Comparison of ENCODE assay signal across 13 cellular contexts in genomic region chr16:18802755-18803218, GRCh38. TPM values are rescaled to one million over a fixed set of nuclear protein-coding genes. Genes with fewer than 3 reads are reported as not detected.
DNase-seq lines count a peak whose midpoint lies in the region; ATAC-seq, FAIRE-seq and TF ChIP-seq lines count a peak whose summit lies in the region.
"Had no signal": no experiment of that assay in that cellular context is flagged by ENCODE, and none has a peak within 500 bp of the region (broad histone marks: within the 10 kb centered on the region; RNA-seq: fewer than 3 reads in every experiment).

No MANE protein-coding gene starts in this region.

- no peak overlapping the region for H2AFZ ChIP-seq in HepG2 (ENCODE audit: low read length)

- H4K20me1 ChIP-seq in HepG2 (ENCODE audit: insufficient read depth, low read length), result peaks cover 22% of the 10 kb centered on the region

- TF ChIP-seq CTCF in HepG2 (CRISPR knock-in tag; IDR thresholded peaks at IDR 0.05), result no peak
- no peak for TF ChIP-seq CTCF in right lobe of liver (IDR thresholded peaks at IDR 0.05)
- TF ChIP-seq CTCF in type B pancreatic cell (conservative IDR thresholded peaks at IDR 0.05), result no peak
- TF ChIP-seq CTCF in upper lobe of right lung (IDR thresholded peaks at IDR 0.05), result no peak

- peak overlapping the region; percentile 98 for H3K27ac Mint-ChIP-seq in activated CD4-positive, alpha-beta memory T cell treated with anti-CD3 and anti-CD28 coated beads, Interleukin-2, amount 10 ng/mL, durations not matched to agents 7 days and 5 days
- no peak overlapping the region for H3K27ac Mint-ChIP-seq in memory B cell
- H3K27ac Mint-ChIP-seq in type B pancreatic cell, result peak overlapping the region; percentile 97

- no peak overlapping the region; a peak in 1 of 6 replicates for H3K4me3 ChIP-seq in HepG2 (replicated peaks in 1 of 3; ENCODE audit: insufficient read depth in 1 of 3, low read depth in 2 of 3, low read length in 3 of 3)
- no peak overlapping the region for H3K4me3 ChIP-seq in right lobe of liver
- H3K4me3 ChIP-seq in upper lobe of right lung, result no peak overlapping the region

- peak overlapping the region; percentile 28 for H3K27ac ChIP-seq in HepG2 (ENCODE audit: extremely low read length, insufficient read depth, low read length)
- no peak overlapping the region for H3K27ac ChIP-seq in right lobe of liver
- no peak overlapping the region for H3K27ac ChIP-seq in upper lobe of right lung

- H3K36me3 Mint-ChIP-seq in activated CD4-positive, alpha-beta memory T cell treated with anti-CD3 and anti-CD28 coated beads, Interleukin-2, amount 10 ng/mL, durations not matched to agents 7 days and 5 days (ENCODE audit: low read depth), result peaks cover 64% of the 10 kb centered on the region
- H3K36me3 Mint-ChIP-seq in memory B cell (peaks cover 2% of the 10 kb centered on the region), type B pancreatic cell (peaks cover 7% of the 10 kb centered on the region)

- no peaks in the 10 kb centered on the region for H3K9me3 Mint-ChIP-seq in activated CD4-positive, alpha-beta memory T cell treated with anti-CD3 and anti-CD28 coated beads, Interleukin-2, amount 10 ng/mL, durations not matched to agents 7 days and 5 days
- no peaks in the 10 kb centered on the region for H3K9me3 Mint-ChIP-seq in memory B cell
- H3K9me3 Mint-ChIP-seq in type B pancreatic cell, result no peaks in the 10 kb centered on the region

- CTCF ChIA-PET in HepG2 (lab: Yijun Ruan, JAX; ENCODE audit: low intra/inter-chr PET ratio, low total read pairs), result no interaction called here
- CTCF ChIA-PET in activated CD4-positive, alpha-beta memory T cell treated with anti-CD3 and anti-CD28 coated beads, Interleukin-2, amount 10 ng/mL, durations not matched to agents 7 days and 5 days (lab: Charles Lee), result interaction anchor here (0.8 to 9.0 kb wide), 9 partner anchors 15 to 128 kb away, joined by 3 to 144 read pairs (median 8); partner anchors contain the start of gene RPS15A

- no peak for TF ChIP-seq POLR2A in HepG2 (IDR thresholded peaks at IDR 0.05; ENCODE audit: insufficient read depth in 1 of 2, low read depth in 2 of 2, low read length in 2 of 2)
- TF ChIP-seq POLR2A in right lobe of liver (IDR thresholded peaks at IDR 0.05), result no peak

- DNase-seq in HepG2 (ENCODE audit: low spot score) (no peak), right lobe of liver (no peak), memory B cell (ENCODE audit: low spot score in 2 of 2) (no peak), type B pancreatic cell (ENCODE audit: extremely low spot score, unreplicated experiment) (no peak), NCI-H1105 treated with DMSO at 0.1 percent for 48 hours (lab: John Stamatoyannopoulos, UW) (no peak), NOMO-1 (lab: John Stamatoyannopoulos, UW; ENCODE audit: unreplicated experiment in 2 of 2) (no peak), upper lobe of right lung (no peak)
- no peak for DNase-seq in activated CD4-positive, alpha-beta memory T cell treated with anti-CD3 and anti-CD28 coated beads, Interleukin-2, amount 10 ng/mL, durations not matched to agents 7 days and 5 days
- DNase-seq: activated CD4-positive, alpha-beta T cell treated with anti-CD3 and anti-CD28 coated beads for 4 hours; kidney glomerular epithelial cell; NCI-H2081 treated with DMSO at 0.1 percent for 48 hours; SIG-M5 had no signal

- no peak for FAIRE-seq in HepG2 (lab: Jason Lieb, UNC)
- FAIRE-seq: bronchial epithelial cell had no signal

- no peaks in the 10 kb centered on the region for H3K9me3 ChIP-seq in HepG2 (ENCODE audit: low read length)
- no peaks in the 10 kb centered on the region for H3K9me3 ChIP-seq in right lobe of liver
- H3K9me3 ChIP-seq in upper lobe of right lung, result no peaks in the 10 kb centered on the region

- TF ChIP-seq EP300 in HepG2 (IDR thresholded peaks at IDR 0.05; ENCODE audit: low read depth in 2 of 2, low read length in 2 of 2) (no peak), HepG2 (CRISPR knock-in tag; IDR thresholded peaks at IDR 0.05; ENCODE audit: borderline replicate concordance) (no peak)

- in situ Hi-C loops in HepG2 (cut with HindIII; ENCODE audit: extremely low pct_ligation_motif_present, low pct_unique_long_range_greater_than_20kb), result no loop called here

- H3K79me2 ChIP-seq in HepG2 (ENCODE audit: insufficient read depth, low read length), result peaks cover 35% of the 10 kb centered on the region

- H3K4me1 Mint-ChIP-seq in activated CD4-positive, alpha-beta memory T cell treated with anti-CD3 and anti-CD28 coated beads, Interleukin-2, amount 10 ng/mL, durations not matched to agents 7 days and 5 days, result peaks cover 74% of the 10 kb centered on the region
- H3K4me1 Mint-ChIP-seq in memory B cell (peaks cover 15% of the 10 kb centered on the region), type B pancreatic cell (ENCODE audit: unreplicated experiment) (peaks cover 25% of the 10 kb centered on the region)

- H3K36me3 ChIP-seq in HepG2 (replicated peaks in 1 of 2; ENCODE audit: control insufficient read depth in 1 of 2, insufficient read depth in 2 of 2, low read length in 2 of 2) (peaks cover 0 to 10% of the 10 kb centered on the region in 2 experiments; a peak in 3 of 5 replicates), right lobe of liver (peaks cover 0 to 6% (median under 1%) of the 10 kb centered on the region in 4 donors), upper lobe of right lung (peaks cover 13% of the 10 kb centered on the region)

- H3K27me3 ChIP-seq in HepG2 (ENCODE audit: control insufficient read depth in 1 of 2, insufficient read depth in 2 of 2, low read length in 2 of 2) (no peaks in the 10 kb centered on the region; a peak in 1 of 5 replicates), right lobe of liver (no peaks in the 10 kb centered on the region), upper lobe of right lung (no peaks in the 10 kb centered on the region)

- H3K4me1 ChIP-seq in HepG2 (ENCODE audit: insufficient read depth, low read length) (peaks cover 51% of the 10 kb centered on the region), right lobe of liver (peaks cover 0 to 26% (median 12%) of the 10 kb centered on the region in 4 donors), upper lobe of right lung (peaks cover 39% of the 10 kb centered on the region)

- BruUV-seq in HepG2 (replicated peaks; lab: Mats Ljungman, UMichigan), result no TSS peak

- H3K4me2 ChIP-seq in HepG2 (ENCODE audit: low read depth, low read length), result peak overlapping the region; percentile 93; the same call in 1 of the 2 replicates

- no peak for TF ChIP-seq RAD21 in HepG2 (CRISPR knock-in tag; IDR thresholded peaks at IDR 0.05)

- intact Hi-C loops in HepG2 (cut with micrococcal nuclease; ENCODE audit: unreplicated experiment) (loop anchor here (5.0 kb wide), 1 partner anchor 35 kb away; no protein-coding TSS in a partner anchor), right lobe of liver (cut with DNase I) (loop anchor here in 1 of 2 donors (10.0 kb wide), 1 partner anchor 162 kb away; no protein-coding TSS in a partner anchor), upper lobe of right lung (cut with DNase I) (no loop called here)

- H3K4me3 Mint-ChIP-seq in activated CD4-positive, alpha-beta memory T cell treated with anti-CD3 and anti-CD28 coated beads, Interleukin-2, amount 10 ng/mL, durations not matched to agents 7 days and 5 days, result peak overlapping the region; percentile 96
- H3K4me3 Mint-ChIP-seq in memory B cell (peak overlapping the region; percentile 81), type B pancreatic cell (peak overlapping the region; percentile 98)

- POLR2A ChIA-PET in HepG2 (lab: Yijun Ruan, JAX), result interaction anchor here (1.6 to 8.9 kb wide), 6 partner anchors 14 to 181 kb away, joined by 9 to 545 read pairs (median 25); partner anchors contain the start of genes RPS15A, SMG1 and TMC7
- POLR2A ChIA-PET in activated CD4-positive, alpha-beta memory T cell treated with anti-CD3 and anti-CD28 coated beads, Interleukin-2, amount 10 ng/mL, durations not matched to agents 7 days and 5 days (lab: Charles Lee), result interaction anchor here (0.7 to 9.1 kb wide), 9 partner anchors 13 to 714 kb away, joined by 3 to 398 read pairs (median 22); partner anchors contain the start of genes RPS15A and SMG1

- H3K9ac ChIP-seq in HepG2 (ENCODE audit: insufficient read depth, low read depth, low read length), result no peak overlapping the region

- ATAC-seq in HepG2 (no peak), right lobe of liver (no peak), memory B cell (ENCODE audit: low read depth) (no peak), upper lobe of right lung (no peak)

- WGBS in HepG2 (ENCODE audit: low lambda C conversion rate), result 94% methylated on average over 15 of the region's 15 CpGs
- 78% methylated on average over 7 of the region's 15 CpGs for WGBS in right lobe of liver (ENCODE audit: insufficient coverage, low coverage, low lambda C conversion rate, missing lambda C conversion rate)

- no peaks in the 10 kb centered on the region for H3K27me3 Mint-ChIP-seq in activated CD4-positive, alpha-beta memory T cell treated with anti-CD3 and anti-CD28 coated beads, Interleukin-2, amount 10 ng/mL, durations not matched to agents 7 days and 5 days
- H3K27me3 Mint-ChIP-seq in memory B cell (no peaks in the 10 kb centered on the region), type B pancreatic cell (peaks cover 3% of the 10 kb centered on the region)

RNA-seq across cellular contexts. Expression of gene ARL6IP1, which starts 1.4 kb away (rescaled TPM):
- total RNA-seq in HepG2 (2016; rRNA removed; fragmentation: Illumina TruSeq; extraction: Trizol), result 273 and 373 TPM in 2 replicates
- 62.8 and 68.6 TPM in 2 replicates for total RNA-seq in HepG2 (2016; cell fraction: cytosol; rRNA removed; fragmentation: Illumina TruSeq; extraction: Trizol; ENCODE audit: low read depth)
- total RNA-seq in HepG2 (2016; cell fraction: insoluble cytoplasmic fraction; rRNA removed; fragmentation: Illumina TruSeq; extraction: Trizol), result 270 and 373 TPM in 2 replicates
- 152 and 174 TPM in 2 replicates for total RNA-seq in HepG2 (2016; cell fraction: membrane; rRNA removed; fragmentation: Illumina TruSeq; extraction: Trizol)
- 309 and 367 TPM in 2 replicates for total RNA-seq in HepG2 (2016; cell fraction: nucleus; rRNA removed; fragmentation: Illumina TruSeq; extraction: Trizol)
- polyA plus RNA-seq in HepG2 (2011; rRNA removed), result 183 and 263 TPM in 2 replicates
- 211 and 261 TPM in 2 replicates for polyA plus RNA-seq in HepG2 (2011; cell fraction: cytosol; rRNA removed)
- 71.4 and 76.3 TPM in 2 replicates for polyA plus RNA-seq in HepG2 (2011; cell fraction: nucleus; rRNA removed)
- 155 and 252 TPM in 2 replicates for polyA plus RNA-seq in HepG2 (2012)
- polyA plus RNA-seq in HepG2 (2016; cell fraction: cytosol; fragmentation: Illumina TruSeq; extraction: Trizol; ENCODE audit: low read depth), result 29.0 and 31.7 TPM in 2 replicates
- polyA plus RNA-seq in HepG2 (2016; cell fraction: insoluble cytoplasmic fraction; fragmentation: Illumina TruSeq; extraction: Trizol; ENCODE audit: low read depth), result 231 and 253 TPM in 2 replicates
- polyA plus RNA-seq in HepG2 (2016; cell fraction: membrane; fragmentation: Illumina TruSeq; extraction: Trizol; ENCODE audit: low read depth), result 67.0 and 74.0 TPM in 2 replicates
- 404 and 453 TPM in 2 replicates for polyA plus RNA-seq in HepG2 (2016; cell fraction: nucleus; fragmentation: Illumina TruSeq; extraction: Trizol; ENCODE audit: insufficient read depth, low read depth)
- 262 and 330 TPM in 2 replicates for polyA minus RNA-seq in HepG2 (2011; rRNA and poly(A)+ RNA removed; ENCODE audit: low replicate concordance)
- polyA minus RNA-seq in HepG2 (2011; cell fraction: cytosol; rRNA and poly(A)+ RNA removed), result 199 and 232 TPM in 2 replicates
- 155 and 156 TPM in 2 replicates for polyA minus RNA-seq in HepG2 (2011; cell fraction: nucleus; rRNA and poly(A)+ RNA removed)
- total RNA-seq in right lobe of liver, result 100 to 1,000 TPM; 103 to 160 (median 109) TPM
- total RNA-seq in activated CD4-positive, alpha-beta memory T cell treated with anti-CD3 and anti-CD28 coated beads, Interleukin-2, amount 10 ng/mL, durations not matched to agents 7 days and 5 days, result 100 to 1,000 TPM; 264 to 277 TPM
- 170 and 205 TPM in 2 replicates for total RNA-seq in type B pancreatic cell (ENCODE audit: low replicate concordance)
- 110 TPM for total RNA-seq in upper lobe of right lung

RNA-seq across cellular contexts. Expression of gene RPS15A, which starts 12.7 kb away (rescaled TPM):
- 5,489 and 6,421 TPM in 2 replicates for total RNA-seq in HepG2 (2016; rRNA removed; fragmentation: Illumina TruSeq; extraction: Trizol)
- 8,046 and 9,031 TPM in 2 replicates for total RNA-seq in HepG2 (2016; cell fraction: cytosol; rRNA removed; fragmentation: Illumina TruSeq; extraction: Trizol; ENCODE audit: low read depth)
- total RNA-seq in HepG2 (2016; cell fraction: insoluble cytoplasmic fraction; rRNA removed; fragmentation: Illumina TruSeq; extraction: Trizol), result 5,533 and 6,779 TPM in 2 replicates
- 15,303 and 15,847 TPM in 2 replicates for total RNA-seq in HepG2 (2016; cell fraction: membrane; rRNA removed; fragmentation: Illumina TruSeq; extraction: Trizol)
- 1,768 and 1,992 TPM in 2 replicates for total RNA-seq in HepG2 (2016; cell fraction: nucleus; rRNA removed; fragmentation: Illumina TruSeq; extraction: Trizol)
- 8,070 and 9,457 TPM in 2 replicates for polyA plus RNA-seq in HepG2 (2011; rRNA removed)
- polyA plus RNA-seq in HepG2 (2011; cell fraction: cytosol; rRNA removed), result 13,484 and 16,402 TPM in 2 replicates
- polyA plus RNA-seq in HepG2 (2011; cell fraction: nucleus; rRNA removed), result 2,439 and 3,146 TPM in 2 replicates
- 7,540 and 10,455 TPM in 2 replicates for polyA plus RNA-seq in HepG2 (2012)
- polyA plus RNA-seq in HepG2 (2016; cell fraction: cytosol; fragmentation: Illumina TruSeq; extraction: Trizol; ENCODE audit: low read depth), result 10,067 and 10,790 TPM in 2 replicates
- 5,820 and 6,347 TPM in 2 replicates for polyA plus RNA-seq in HepG2 (2016; cell fraction: insoluble cytoplasmic fraction; fragmentation: Illumina TruSeq; extraction: Trizol; ENCODE audit: low read depth)
- polyA plus RNA-seq in HepG2 (2016; cell fraction: membrane; fragmentation: Illumina TruSeq; extraction: Trizol; ENCODE audit: low read depth), result 12,932 and 13,350 TPM in 2 replicates
- polyA plus RNA-seq in HepG2 (2016; cell fraction: nucleus; fragmentation: Illumina TruSeq; extraction: Trizol; ENCODE audit: insufficient read depth, low read depth), result 3,080 and 3,274 TPM in 2 replicates
- polyA minus RNA-seq in HepG2 (2011; rRNA and poly(A)+ RNA removed; ENCODE audit: low replicate concordance), result 955 and 1,060 TPM in 2 replicates
- 550 and 682 TPM in 2 replicates for polyA minus RNA-seq in HepG2 (2011; cell fraction: cytosol; rRNA and poly(A)+ RNA removed)
- 381 and 597 TPM in 2 replicates for polyA minus RNA-seq in HepG2 (2011; cell fraction: nucleus; rRNA and poly(A)+ RNA removed)
- total RNA-seq in right lobe of liver, result 100 to 1,000 TPM; 413 to 736 (median 445) TPM
- total RNA-seq in activated CD4-positive, alpha-beta memory T cell treated with anti-CD3 and anti-CD28 coated beads, Interleukin-2, amount 10 ng/mL, durations not matched to agents 7 days and 5 days, result 1,000 to 10,000 TPM; 1,725 to 1,747 TPM
- 1,687 and 1,807 TPM in 2 replicates for total RNA-seq in type B pancreatic cell (ENCODE audit: low replicate concordance)
- 983 TPM for total RNA-seq in upper lobe of right lung
